Comparison of ENCODE assay signal across 1 cellular context in genomic region chr5:176596069-176596656, GRCh38.
A peak's percentile ranks its signal among the peaks of the same experiment; 100 is the strongest.
TF ChIP-seq lines count a peak whose summit lies in the region.

No MANE protein-coding gene starts in this region.

TF ChIP-seq in H1, 55 proteins besides CTCF, POLR2A, EP300 and RAD21:
- TF ChIP-seq BACH1 (IDR thresholded peaks at IDR 0.05; ENCODE audit: low read length), result no peak
- TF ChIP-seq KDM4A (IDR thresholded peaks at IDR 0.05; ENCODE audit: low read depth, low read length, severe bottlenecking), result no peak
- no peak for TF ChIP-seq NRF1 (IDR thresholded peaks at IDR 0.05; ENCODE audit: low read depth, low read length)
- TF ChIP-seq, protein P1, sequence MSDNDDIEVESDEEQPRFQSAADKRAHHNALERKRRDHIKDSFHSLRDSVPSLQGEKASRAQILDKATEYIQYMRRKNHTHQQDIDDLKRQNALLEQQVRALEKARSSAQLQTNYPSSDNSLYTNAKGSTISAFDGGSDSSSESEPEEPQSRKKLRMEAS (IDR thresholded peaks at IDR 0.05), result peak; percentile 0; the same call in 1 of the 2 replicates
